ENCODE assay signal across 26 cellular contexts in genomic region chr9:126049088-126049487, GRCh38.
"Had no signal": no experiment of that assay in that cellular context is flagged by ENCODE, and none has a peak within 500 bp of the region (broad histone marks: within the 10 kb centered on the region; RNA-seq: fewer than 3 reads in every experiment).

No MANE protein-coding gene starts in this region.

- H3K4me2 ChIP-seq: hepatocyte had no signal

- ATAC-seq: activated CD8-positive, alpha-beta T cell treated with anti-CD3 and anti-CD28 coated beads for 36 hours; effector memory CD8-positive, alpha-beta T cell; mucosa of descending colon; pancreas; sciatic nerve; stimulated activated effector memory CD8-positive, alpha-beta T cell treated with anti-CD3 and anti-CD28 coated beads, Interleukin-12 subunit alpha, Interleukin-12 subunit beta, amount 100 ng/mL, for 72 hours; upper lobe of right lung had no signal

- DNase-seq: activated B cell treated with CpG ODN at 0.5 μM for 24 hours; activated CD4-positive, alpha-beta T cell treated with anti-CD3 and anti-CD28 coated beads for 48 hours; activated CD8-positive, alpha-beta T cell treated with anti-CD3 and anti-CD28 coated beads for 36 hours; activated naive CD4-positive, alpha-beta T cell treated with Interleukin-2 at 50 U/mL for 16 hours; activated naive CD8-positive, alpha-beta T cell treated with anti-CD3 and anti-CD28 coated beads, Interleukin-2, amount 10 ng/mL, durations not matched to agents 7 days and 5 days; activated T-cell treated with anti-CD3 and anti-CD28 coated beads, Interleukin-2, amount 50 U/mL, for 24 hours; amygdala; dermis blood vessel endothelial cell; effector memory CD8-positive, alpha-beta T cell; foreskin fibroblast; left ventricle myocardium inferior; mucosa of descending colon; naive B cell; stimulated activated CD4-positive, alpha-beta T cell treated with anti-CD3 and anti-CD28 coated beads, Interleukin-4, amount 100 ng/mL, for 24 hours; T-helper 2 cell; testis; upper lobe of right lung had no signal

- H2AFZ ChIP-seq: hepatocyte had no signal

- H3K27ac Mint-ChIP-seq: activated B cell treated with CpG ODN at 0.5 μM for 24 hours; activated CD8-positive, alpha-beta T cell treated with anti-CD3 and anti-CD28 coated beads for 36 hours; activated naive CD8-positive, alpha-beta T cell treated with anti-CD3 and anti-CD28 coated beads, Interleukin-2, amount 10 ng/mL, durations not matched to agents 7 days and 5 days; activated T-cell treated with anti-CD3 and anti-CD28 coated beads, Interleukin-2, amount 50 U/mL, for 24 hours; activated T-helper 2 cell treated with anti-CD3 and anti-CD28 coated beads, Interferon-gamma antibody, Interleukin-2, Interleukin-4, amounts not matched to agents 10 μg/mL and 5 μg/mL and 100 μg/mL, durations not matched to agents 14 hours and 24 hours and 36 hours; effector memory CD8-positive, alpha-beta T cell; memory B cell; stimulated activated effector memory CD8-positive, alpha-beta T cell treated with anti-CD3 and anti-CD28 coated beads, Interleukin-12 subunit alpha, Interleukin-12 subunit beta, amount 100 ng/mL, for 72 hours had no signal

- H3K36me3 Mint-ChIP-seq: activated naive CD8-positive, alpha-beta T cell treated with anti-CD3 and anti-CD28 coated beads, Interleukin-2, amount 10 ng/mL, durations not matched to agents 7 days and 5 days; stimulated activated effector memory CD8-positive, alpha-beta T cell treated with anti-CD3 and anti-CD28 coated beads, Interleukin-12 subunit alpha, Interleukin-12 subunit beta, amount 100 ng/mL, for 72 hours had no signal

- H3K4me3 ChIP-seq: cardiac muscle cell, hepatocyte, left ventricle myocardium inferior, mucosa of descending colon, pancreas, testis, upper lobe of right lung had no signal

- H3K36me3 ChIP-seq: cardiac muscle cell, left ventricle myocardium inferior, pancreas, upper lobe of right lung had no signal

- H3K27me3 ChIP-seq: cardiac muscle cell, hepatocyte, testis had no signal

- H3K9me3 Mint-ChIP-seq: activated CD8-positive, alpha-beta T cell treated with anti-CD3 and anti-CD28 coated beads for 36 hours had no signal

- H3K27ac ChIP-seq: cardiac muscle cell, epithelial cell of prostate, hepatocyte, left ventricle myocardium inferior, pancreas, testis, upper lobe of right lung had no signal

- H3K4me1 Mint-ChIP-seq: activated B cell treated with CpG ODN at 0.5 μM for 24 hours; activated naive CD8-positive, alpha-beta T cell treated with anti-CD3 and anti-CD28 coated beads, Interleukin-2, amount 10 ng/mL, durations not matched to agents 7 days and 5 days; stimulated activated effector memory CD8-positive, alpha-beta T cell treated with anti-CD3 and anti-CD28 coated beads, Interleukin-12 subunit alpha, Interleukin-12 subunit beta, amount 100 ng/mL, for 72 hours had no signal

- H3K79me2 ChIP-seq: hepatocyte had no signal

- H3K4me3 Mint-ChIP-seq: activated B cell treated with CpG ODN at 0.5 μM for 24 hours; activated CD8-positive, alpha-beta T cell treated with anti-CD3 and anti-CD28 coated beads for 36 hours; activated naive CD8-positive, alpha-beta T cell treated with anti-CD3 and anti-CD28 coated beads, Interleukin-2, amount 10 ng/mL, durations not matched to agents 7 days and 5 days; activated T-cell treated with anti-CD3 and anti-CD28 coated beads, Interleukin-2, amount 50 U/mL, for 24 hours; effector memory CD8-positive, alpha-beta T cell; memory B cell; naive B cell; stimulated activated effector memory CD8-positive, alpha-beta T cell treated with anti-CD3 and anti-CD28 coated beads, Interleukin-12 subunit alpha, Interleukin-12 subunit beta, amount 100 ng/mL, for 72 hours had no signal

- H3K4me1 ChIP-seq: left ventricle myocardium inferior, pancreas, testis, upper lobe of right lung had no signal

- FAIRE-seq: islet of Langerhans, pancreas had no signal

- H3K9me3 ChIP-seq: pancreas, testis had no signal
